Comparison of ENCODE assay signal across 1 cellular context in genomic region chr19:58560007-58560887, GRCh38.
TF ChIP-seq lines count a peak whose summit lies in the region.

No MANE protein-coding gene starts in this region.

TF ChIP-seq in GM23338, 12 proteins besides CTCF, POLR2A, EP300 and RAD21 (continued from another document):
- no peak for TF ChIP-seq ZNF462 (CRISPR knock-in tag; IDR thresholded peaks at IDR 0.05)
- no peak for TF ChIP-seq ZNF331 (CRISPR knock-in tag; IDR thresholded peaks at IDR 0.05; ENCODE audit: low read depth)
- TF ChIP-seq CREB1 (CRISPR knock-in tag; IDR thresholded peaks at IDR 0.05; ENCODE audit: low read depth): no peak
